ENCODE assay signal across 13 cellular contexts in genomic region chr16:11748023-11748403, GRCh38. TPM values are rescaled to one million over a fixed set of nuclear protein-coding genes. Genes with fewer than 3 reads are reported as not detected.
DNase-seq lines count a peak whose midpoint lies in the region; ATAC-seq, FAIRE-seq and TF ChIP-seq lines count a peak whose summit lies in the region.
"Had no signal": no experiment of that assay in that cellular context is flagged by ENCODE, and none has a peak within 500 bp of the region (broad histone marks: within the 10 kb centered on the region; RNA-seq: fewer than 3 reads in every experiment).

No MANE protein-coding gene starts in this region.

- H3K27me3 Mint-ChIP-seq in activated CD8-positive, alpha-beta memory T cell treated with anti-CD3 and anti-CD28 coated beads, Interleukin-2, amount 10 ng/mL, durations not matched to agents 7 days and 5 days, result no peaks in the 10 kb centered on the region
- no peaks in the 10 kb centered on the region for H3K27me3 Mint-ChIP-seq in activated CD4-positive, alpha-beta memory T cell treated with anti-CD3 and anti-CD28 coated beads for 36 hours

- H3K27ac Mint-ChIP-seq in activated CD8-positive, alpha-beta memory T cell treated with anti-CD3 and anti-CD28 coated beads, Interleukin-2, amount 10 ng/mL, durations not matched to agents 7 days and 5 days, result peak overlapping the region; percentile 41
- H3K27ac Mint-ChIP-seq in activated CD4-positive, alpha-beta memory T cell treated with anti-CD3 and anti-CD28 coated beads for 36 hours, result peak overlapping the region; percentile 38

- H3K4me1 ChIP-seq in HepG2 (ENCODE audit: insufficient read depth, low read length) (peaks cover 69% of the 10 kb centered on the region), thyroid gland (peaks cover 19 to 23% of the 10 kb centered on the region in 2 donors)

- no peak for FAIRE-seq in HepG2 (lab: Jason Lieb, UNC)

- TF ChIP-seq CTCF in HepG2 (CRISPR knock-in tag; IDR thresholded peaks at IDR 0.05) (no peak), thyroid gland (IDR thresholded peaks at IDR 0.05) (no peak), GM10248 (IDR thresholded peaks at IDR 0.05; ENCODE audit: control extremely low read depth, extremely low read depth, low read depth, missing control alignments) (no peak)

- CTCF ChIA-PET in activated CD8-positive, alpha-beta memory T cell treated with anti-CD3 and anti-CD28 coated beads, Interleukin-2, amount 10 ng/mL, durations not matched to agents 7 days and 5 days (lab: Charles Lee), result no interaction called here
- CTCF ChIA-PET in activated CD4-positive, alpha-beta memory T cell treated with anti-CD3 and anti-CD28 coated beads for 36 hours (lab: Charles Lee), result interaction anchor here (1.1 kb wide), 1 partner anchor 34 kb away, joined by 4 read pairs; no protein-coding TSS in a partner anchor
- CTCF ChIA-PET in HepG2 (lab: Yijun Ruan, JAX; ENCODE audit: low intra/inter-chr PET ratio, low total read pairs) (no interaction called here), GM10248 (lab: Yijun Ruan, JAX) (no interaction called here)

- 25% methylated on average over 5 of the region's 5 CpGs for WGBS in HepG2 (ENCODE audit: low lambda C conversion rate)
- 74 to 82% methylated on average over 5 of the region's 5 CpGs for WGBS in thyroid gland, 2 donors

- no peak for TF ChIP-seq EP300 in HepG2 (IDR thresholded peaks at IDR 0.05; ENCODE audit: low read depth in 2 of 2, low read length in 2 of 2)
- no peak for TF ChIP-seq EP300 in HepG2 (CRISPR knock-in tag; IDR thresholded peaks at IDR 0.05; ENCODE audit: borderline replicate concordance)

- H3K4me1 Mint-ChIP-seq in activated CD8-positive, alpha-beta memory T cell treated with anti-CD3 and anti-CD28 coated beads, Interleukin-2, amount 10 ng/mL, durations not matched to agents 7 days and 5 days, result peaks cover 16% of the 10 kb centered on the region
- H3K4me1 Mint-ChIP-seq in activated CD4-positive, alpha-beta memory T cell treated with anti-CD3 and anti-CD28 coated beads for 36 hours (ENCODE audit: low read depth), result peaks cover 10% of the 10 kb centered on the region

- peak overlapping the region; percentile 82 for H3K4me2 ChIP-seq in HepG2 (ENCODE audit: low read depth, low read length)

- no peak for TF ChIP-seq RAD21 in HepG2 (CRISPR knock-in tag; IDR thresholded peaks at IDR 0.05)

- H3K9me3 Mint-ChIP-seq in activated CD8-positive, alpha-beta memory T cell treated with anti-CD3 and anti-CD28 coated beads, Interleukin-2, amount 10 ng/mL, durations not matched to agents 7 days and 5 days (ENCODE audit: low read depth), result no peaks in the 10 kb centered on the region
- H3K9me3 Mint-ChIP-seq in activated CD4-positive, alpha-beta memory T cell treated with anti-CD3 and anti-CD28 coated beads for 36 hours, result no peaks in the 10 kb centered on the region

- H3K9me3 ChIP-seq in HepG2 (ENCODE audit: low read length), result no peaks in the 10 kb centered on the region
- H3K9me3 ChIP-seq in thyroid gland, result no peaks in the 10 kb centered on the region
- H3K9me3 ChIP-seq: upper lobe of right lung had no signal

- TF ChIP-seq POLR2A in HepG2 (IDR thresholded peaks at IDR 0.05; ENCODE audit: insufficient read depth in 1 of 2, low read depth in 2 of 2, low read length in 2 of 2) (no peak), thyroid gland (IDR thresholded peaks at IDR 0.05) (no peak)

- no peaks in the 10 kb centered on the region for H4K20me1 ChIP-seq in HepG2 (ENCODE audit: insufficient read depth, low read length)

- H3K27me3 ChIP-seq in HepG2 (ENCODE audit: control insufficient read depth in 1 of 2, insufficient read depth in 2 of 2, low read length in 2 of 2) (no peaks in the 10 kb centered on the region), thyroid gland (no peaks in the 10 kb centered on the region)
- H3K27me3 ChIP-seq: brain microvascular endothelial cell, dorsolateral prefrontal cortex, upper lobe of right lung had no signal

- no peak overlapping the region for H2AFZ ChIP-seq in HepG2 (ENCODE audit: low read length)

- H3K27ac ChIP-seq in HepG2 (ENCODE audit: extremely low read length, insufficient read depth, low read length), result peak overlapping the region; percentile 83
- peak overlapping the region; percentile 43 to 91 (median 65) for H3K27ac ChIP-seq in thyroid gland
- H3K27ac ChIP-seq: brain microvascular endothelial cell, upper lobe of right lung had no signal

- H3K9ac ChIP-seq in HepG2 (ENCODE audit: insufficient read depth, low read depth, low read length), result peak overlapping the region; percentile 52

- no peak overlapping the region for H3K4me3 Mint-ChIP-seq in activated CD8-positive, alpha-beta memory T cell treated with anti-CD3 and anti-CD28 coated beads, Interleukin-2, amount 10 ng/mL, durations not matched to agents 7 days and 5 days
- no peak overlapping the region for H3K4me3 Mint-ChIP-seq in activated CD4-positive, alpha-beta memory T cell treated with anti-CD3 and anti-CD28 coated beads for 36 hours

- no peak for ATAC-seq in activated CD8-positive, alpha-beta memory T cell treated with anti-CD3 and anti-CD28 coated beads, Interleukin-2, amount 10 ng/mL, durations not matched to agents 7 days and 5 days
- no peak for ATAC-seq in HepG2
- ATAC-seq in GM21528 (IDR thresholded peaks at IDR 0.05; ENCODE audit: low FRiP score, unreplicated experiment), result no peak
- ATAC-seq: PC-3, SK-N-SH treated with all-trans-retinoic acid at 6 μM for 48 hours, upper lobe of right lung had no signal

- TSS peak; percentile 38 for BruUV-seq in HepG2 (replicated peaks; lab: Mats Ljungman, UMichigan)

- H3K79me2 ChIP-seq in HepG2 (ENCODE audit: insufficient read depth, low read length), result no peaks in the 10 kb centered on the region

- no peak for DNase-seq in activated CD8-positive, alpha-beta memory T cell treated with anti-CD3 and anti-CD28 coated beads, Interleukin-2, amount 10 ng/mL, durations not matched to agents 7 days and 5 days
- no peak for DNase-seq in activated CD8-positive, alpha-beta memory T cell treated with anti-CD3 and anti-CD28 coated beads, Interleukin-2, amount 50 U/mL, for 48 hours
- DNase-seq in activated CD4-positive, alpha-beta memory T cell treated with anti-CD3 and anti-CD28 coated beads for 36 hours, result no peak
- DNase-seq in HepG2 (ENCODE audit: low spot score), result no peak
- DNase-seq in thyroid gland, result no peak
- no peak for DNase-seq in GM10248 (ENCODE audit: extremely low spot score)
- DNase-seq in activated naive CD4-positive, alpha-beta T cell treated with Interleukin-2 at 50 U/mL for 16 hours, result no peak
- DNase-seq: brain microvascular endothelial cell, dorsolateral prefrontal cortex, PC-3, upper lobe of right lung had no signal

- in situ Hi-C loops in HepG2 (cut with HindIII; ENCODE audit: extremely low pct_ligation_motif_present, low pct_unique_long_range_greater_than_20kb), result no loop called here

- POLR2A ChIA-PET in activated CD4-positive, alpha-beta memory T cell treated with anti-CD3 and anti-CD28 coated beads for 36 hours (lab: Charles Lee), result no interaction called here
- POLR2A ChIA-PET in HepG2 (lab: Yijun Ruan, JAX) (interaction anchor here (1.0 to 5.4 kb wide), 14 partner anchors 8 to 320 kb away, joined by 3 to 67 read pairs (median 4); partner anchors contain the start of gene ZC3H7A), GM10248 (lab: Yijun Ruan, JAX) (no interaction called here)

- H3K36me3 ChIP-seq in HepG2 (replicated peaks in 1 of 2; ENCODE audit: control insufficient read depth in 1 of 2, insufficient read depth in 2 of 2, low read length in 2 of 2) (peaks cover 7 to 28% of the 10 kb centered on the region in 2 experiments), thyroid gland (peaks cover 29 to 32% of the 10 kb centered on the region in 2 donors)

- intact Hi-C loops in activated CD4-positive, alpha-beta memory T cell treated with anti-CD3 and anti-CD28 coated beads for 36 hours (cut with micrococcal nuclease), result no loop called here
- intact Hi-C loops in HepG2 (cut with micrococcal nuclease; ENCODE audit: unreplicated experiment) (loop anchor here (10.0 kb wide), 1 partner anchor 167 kb away; the partner anchor contains the start of gene GSPT1), thyroid gland (cut with DNase I) (no loop called here)

- H3K4me3 ChIP-seq in HepG2 (replicated peaks in 1 of 3; ENCODE audit: insufficient read depth in 1 of 3, low read depth in 2 of 3, low read length in 3 of 3) (peak overlapping the region; percentile 38 to 57 (median 45)), thyroid gland (replicated peaks in 1 of 3) (no peak overlapping the region)
- H3K4me3 ChIP-seq: dorsolateral prefrontal cortex, upper lobe of right lung had no signal

- H3K36me3 Mint-ChIP-seq in activated CD8-positive, alpha-beta memory T cell treated with anti-CD3 and anti-CD28 coated beads, Interleukin-2, amount 10 ng/mL, durations not matched to agents 7 days and 5 days, result peaks cover 29% of the 10 kb centered on the region
- peaks cover 23% of the 10 kb centered on the region for H3K36me3 Mint-ChIP-seq in activated CD4-positive, alpha-beta memory T cell treated with anti-CD3 and anti-CD28 coated beads for 36 hours

RNA-seq across cellular contexts. Expression of gene TXNDC11, which starts 5.4 kb away (rescaled TPM):
- total RNA-seq in activated CD8-positive, alpha-beta memory T cell treated with anti-CD3 and anti-CD28 coated beads, Interleukin-2, amount 10 ng/mL, durations not matched to agents 7 days and 5 days, result 10 to 100 TPM; 41.3 to 47.2 TPM
- total RNA-seq in activated CD4-positive, alpha-beta memory T cell treated with anti-CD3 and anti-CD28 coated beads for 36 hours, result 10 to 100 TPM; 28.4 to 29.9 TPM
- total RNA-seq in HepG2 (2016; rRNA removed; fragmentation: Illumina TruSeq; extraction: Trizol) (46.4 and 74.9 TPM in 2 replicates), thyroid gland (100 to 1,000 TPM in 3 of 4 donors, 10 to 100 TPM in 1; 77.3 to 135 (median 115) TPM)
- total RNA-seq in HepG2 (2016; cell fraction: cytosol; rRNA removed; fragmentation: Illumina TruSeq; extraction: Trizol; ENCODE audit: low read depth), result 35.1 and 37.4 TPM in 2 replicates
- 41.1 and 74.2 TPM in 2 replicates for total RNA-seq in HepG2 (2016; cell fraction: insoluble cytoplasmic fraction; rRNA removed; fragmentation: Illumina TruSeq; extraction: Trizol)
- total RNA-seq in HepG2 (2016; cell fraction: membrane; rRNA removed; fragmentation: Illumina TruSeq; extraction: Trizol), result 66.4 and 69.7 TPM in 2 replicates
- 67.8 and 74.4 TPM in 2 replicates for total RNA-seq in HepG2 (2016; cell fraction: nucleus; rRNA removed; fragmentation: Illumina TruSeq; extraction: Trizol)
- polyA plus RNA-seq in HepG2 (2011; rRNA removed), result 123 and 124 TPM in 2 replicates
- 124 and 127 TPM in 2 replicates for polyA plus RNA-seq in HepG2 (2011; cell fraction: cytosol; rRNA removed)
- polyA plus RNA-seq in HepG2 (2011; cell fraction: nucleus; rRNA removed), result 90.0 and 92.7 TPM in 2 replicates
- 52.3 and 58.7 TPM in 2 replicates for polyA plus RNA-seq in HepG2 (2012)
- 27.8 and 29.0 TPM in 2 replicates for polyA plus RNA-seq in HepG2 (2016; cell fraction: cytosol; fragmentation: Illumina TruSeq; extraction: Trizol; ENCODE audit: low read depth)
- polyA plus RNA-seq in HepG2 (2016; cell fraction: insoluble cytoplasmic fraction; fragmentation: Illumina TruSeq; extraction: Trizol; ENCODE audit: low read depth), result 50.3 and 56.6 TPM in 2 replicates
- 51.9 and 62.9 TPM in 2 replicates for polyA plus RNA-seq in HepG2 (2016; cell fraction: membrane; fragmentation: Illumina TruSeq; extraction: Trizol; ENCODE audit: low read depth)
- 110 TPM in 2 replicates for polyA plus RNA-seq in HepG2 (2016; cell fraction: nucleus; fragmentation: Illumina TruSeq; extraction: Trizol; ENCODE audit: insufficient read depth, low read depth)
- 53.2 and 119 TPM in 2 replicates for polyA minus RNA-seq in HepG2 (2011; rRNA and poly(A)+ RNA removed; ENCODE audit: low replicate concordance)
- polyA minus RNA-seq in HepG2 (2011; cell fraction: cytosol; rRNA and poly(A)+ RNA removed), result 62.7 TPM in 2 replicates
- 73.1 and 73.3 TPM in 2 replicates for polyA minus RNA-seq in HepG2 (2011; cell fraction: nucleus; rRNA and poly(A)+ RNA removed)

RNA-seq across cellular contexts. Expression of gene ZC3H7A, which starts 49.0 kb away (rescaled TPM):
- 10 to 100 TPM; 70.7 to 85.9 TPM for total RNA-seq in activated CD8-positive, alpha-beta memory T cell treated with anti-CD3 and anti-CD28 coated beads, Interleukin-2, amount 10 ng/mL, durations not matched to agents 7 days and 5 days
- total RNA-seq in activated CD4-positive, alpha-beta memory T cell treated with anti-CD3 and anti-CD28 coated beads for 36 hours, result 10 to 100 TPM; 65.1 to 75.5 TPM
- total RNA-seq in HepG2 (2016; rRNA removed; fragmentation: Illumina TruSeq; extraction: Trizol) (29.2 and 51.5 TPM in 2 replicates), thyroid gland (100 to 1,000 TPM in 1 of 4 donors, 10 to 100 TPM in 3; 48.9 to 105 (median 62.7) TPM)
- 36.4 and 39.0 TPM in 2 replicates for total RNA-seq in HepG2 (2016; cell fraction: cytosol; rRNA removed; fragmentation: Illumina TruSeq; extraction: Trizol; ENCODE audit: low read depth)
- 27.9 and 45.5 TPM in 2 replicates for total RNA-seq in HepG2 (2016; cell fraction: insoluble cytoplasmic fraction; rRNA removed; fragmentation: Illumina TruSeq; extraction: Trizol)
- total RNA-seq in HepG2 (2016; cell fraction: membrane; rRNA removed; fragmentation: Illumina TruSeq; extraction: Trizol), result 21.9 and 22.1 TPM in 2 replicates
- 62.9 and 69.9 TPM in 2 replicates for total RNA-seq in HepG2 (2016; cell fraction: nucleus; rRNA removed; fragmentation: Illumina TruSeq; extraction: Trizol)
- 28.4 and 36.8 TPM in 2 replicates for polyA plus RNA-seq in HepG2 (2011; rRNA removed)
- polyA plus RNA-seq in HepG2 (2011; cell fraction: cytosol; rRNA removed), result 17.3 and 26.0 TPM in 2 replicates
- polyA plus RNA-seq in HepG2 (2011; cell fraction: nucleus; rRNA removed), result 65.4 and 82.1 TPM in 2 replicates
- 38.8 and 45.6 TPM in 2 replicates for polyA plus RNA-seq in HepG2 (2012)
- 7.0 and 7.9 TPM in 2 replicates for polyA plus RNA-seq in HepG2 (2016; cell fraction: cytosol; fragmentation: Illumina TruSeq; extraction: Trizol; ENCODE audit: low read depth)
- 53.0 and 59.0 TPM in 2 replicates for polyA plus RNA-seq in HepG2 (2016; cell fraction: insoluble cytoplasmic fraction; fragmentation: Illumina TruSeq; extraction: Trizol; ENCODE audit: low read depth)
- 12.7 and 13.1 TPM in 2 replicates for polyA plus RNA-seq in HepG2 (2016; cell fraction: membrane; fragmentation: Illumina TruSeq; extraction: Trizol; ENCODE audit: low read depth)
- 118 and 123 TPM in 2 replicates for polyA plus RNA-seq in HepG2 (2016; cell fraction: nucleus; fragmentation: Illumina TruSeq; extraction: Trizol; ENCODE audit: insufficient read depth, low read depth)
- 15.6 and 21.1 TPM in 2 replicates for polyA minus RNA-seq in HepG2 (2011; rRNA and poly(A)+ RNA removed; ENCODE audit: low replicate concordance)
- polyA minus RNA-seq in HepG2 (2011; cell fraction: cytosol; rRNA and poly(A)+ RNA removed), result 19.2 and 27.3 TPM in 2 replicates
- 93.7 and 101 TPM in 2 replicates for polyA minus RNA-seq in HepG2 (2011; cell fraction: nucleus; rRNA and poly(A)+ RNA removed)

Comparison
In these comparisons a context has a peak if more than half of its experiments do, and no peak if none do; other contexts are left out.
1. H3K4me3 ChIP-seq: peak in HepG2 (3 of 3); none in thyroid gland (0 of 3).